ENCODE assay signal across 8 cellular contexts in genomic region chr11:61752925-61753551, GRCh38. TPM values are rescaled to one million over a fixed set of nuclear protein-coding genes. Genes with fewer than 3 reads are reported as not detected.
DNase-seq lines count a peak whose midpoint lies in the region; ATAC-seq and TF ChIP-seq lines count a peak whose summit lies in the region.

No MANE protein-coding gene starts in this region.

- H3K27ac Mint-ChIP-seq in glutamatergic neuron (ENCODE audit: unreplicated experiment): no peak overlapping the region

- H3K27me3 ChIP-seq in sigmoid colon: peaks cover 9 to 35% (median 10%) of the 10 kb centered on the region in 3 donors

- no peak for TF ChIP-seq EP300 in sigmoid colon (IDR thresholded peaks at IDR 0.05)

- ATAC-seq in GM19463 (IDR thresholded peaks at IDR 0.05; ENCODE audit: unreplicated experiment): peak; percentile 2
- ATAC-seq in HG02938 (IDR thresholded peaks at IDR 0.05; ENCODE audit: unreplicated experiment): no peak
- no peak for ATAC-seq in GM21619 (IDR thresholded peaks at IDR 0.05; ENCODE audit: unreplicated experiment)

- peaks cover 3% of the 10 kb centered on the region for H3K9me3 Mint-ChIP-seq in glutamatergic neuron (ENCODE audit: unreplicated experiment)

- peak overlapping the region; percentile 80 for H3K4me3 Mint-ChIP-seq in glutamatergic neuron (ENCODE audit: unreplicated experiment)

- H3K9me3 ChIP-seq in sigmoid colon: no peaks in the 10 kb centered on the region

- H3K4me1 ChIP-seq in sigmoid colon: peaks cover 0 to 13% (median 10%) of the 10 kb centered on the region in 4 donors

- TF ChIP-seq POLR2A in sigmoid colon (IDR thresholded peaks at IDR 0.05): no peak

- TF ChIP-seq CTCF in WI38 (IDR thresholded peaks at IDR 0.05; ENCODE audit: low read depth, low read length) (no peak), glutamatergic neuron (IDR thresholded peaks at IDR 0.05; ENCODE audit: partially characterized antibody, unreplicated experiment) (no peak), sigmoid colon (IDR thresholded peaks at IDR 0.05) (no peak)

- no peaks in the 10 kb centered on the region for H3K36me3 Mint-ChIP-seq in glutamatergic neuron (ENCODE audit: unreplicated experiment)

- DNase-seq in glutamatergic neuron: no peak
- no peak for DNase-seq in sigmoid colon
- no peak for DNase-seq in iPS-NIHi7 (ENCODE audit: extremely low spot score)
- no peak for DNase-seq in NCI-H526 (lab: John Stamatoyannopoulos, UW)

- H3K4me3 ChIP-seq in WI38 (ENCODE audit: low read depth, low read length) (peak overlapping the region; percentile 48), sigmoid colon (peak overlapping the region; percentile 21 to 52 (median 46))

- H3K27me3 Mint-ChIP-seq in glutamatergic neuron (ENCODE audit: unreplicated experiment): peaks cover 21% of the 10 kb centered on the region

- intact Hi-C loops in sigmoid colon (cut with DNase I): loop anchor here (5.0 kb wide), 1 partner anchor 354 kb away; no protein-coding TSS in a partner anchor

- 22 to 42% methylated on average over 17 of the region's 17 CpGs for WGBS in sigmoid colon, 2 donors

- peaks cover 7% of the 10 kb centered on the region for H3K4me1 Mint-ChIP-seq in glutamatergic neuron (ENCODE audit: low read depth, unreplicated experiment)

- H3K36me3 ChIP-seq in sigmoid colon: no peaks in the 10 kb centered on the region

- H3K27ac ChIP-seq in sigmoid colon: no peak overlapping the region

RNA-seq across cellular contexts. Expression of gene MYRF, which starts 0.6 kb away (rescaled TPM):
- total RNA-seq in glutamatergic neuron (ENCODE audit: unreplicated experiment): 0.29 TPM
- under 1 TPM; under 0.01 to 0.83 (median 0.60) TPM for total RNA-seq in sigmoid colon
- polyA plus RNA-seq in sigmoid colon: 1 to 10 TPM in 2 of 3 donors, under 1 TPM in 1; 0.46 to 6.4 (median 1.8) TPM

RNA-seq across cellular contexts. Expression of gene TMEM258, which starts 39.4 kb away (rescaled TPM):
- total RNA-seq in glutamatergic neuron (ENCODE audit: unreplicated experiment) (82.7 TPM), sigmoid colon (10 to 100 TPM; 39.9 to 64.7 (median 57.4) TPM)
- 100 to 1,000 TPM; 139 to 224 (median 148) TPM for polyA plus RNA-seq in sigmoid colon

RNA-seq across cellular contexts. Expression of gene FEN1, which starts 39.7 kb away (rescaled TPM):
- total RNA-seq in glutamatergic neuron (ENCODE audit: unreplicated experiment) (15.2 TPM), sigmoid colon (1 to 10 TPM; 5.3 to 8.0 (median 7.0) TPM)
- 10 to 100 TPM in 2 of 3 donors, 1 to 10 TPM in 1; 4.2 to 39.1 (median 11.3) TPM for polyA plus RNA-seq in sigmoid colon
